12 cellular contexts compared by ENCODE assay signal in the genomic region with DNA sequence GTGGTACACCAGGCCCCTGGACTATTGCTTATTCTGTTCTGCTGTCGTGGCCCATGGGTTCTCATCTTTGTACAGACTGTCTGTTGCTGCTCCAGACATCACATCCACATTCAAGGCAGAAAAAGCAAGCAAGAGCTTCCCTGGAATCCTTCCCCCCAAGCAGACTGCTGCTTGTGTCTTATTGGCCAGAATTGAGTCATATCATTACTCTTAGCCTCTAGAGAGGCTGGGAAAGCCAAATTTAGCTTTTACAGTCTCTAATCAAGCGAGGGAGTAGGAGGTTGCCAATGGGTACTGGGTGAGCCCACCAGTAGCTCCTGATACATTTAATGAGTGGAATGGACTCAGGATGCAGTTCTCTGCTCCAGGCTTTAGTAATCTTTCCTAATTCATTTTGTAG.
"Had no signal": no experiment of that assay in that cellular context is flagged by ENCODE, and none has a peak within 500 bp of the region (broad histone marks: within the 10 kb centered on the region; RNA-seq: fewer than 3 reads in every experiment).

No MANE protein-coding gene starts in this region.

- ATAC-seq: activated T-cell treated with anti-CD3 and anti-CD28 coated beads, Interleukin-2, amount 50 U/mL, for 4 hours had no signal

- H3K9me3 ChIP-seq: colonic mucosa, esophagus squamous epithelium, ovary, thoracic aorta had no signal

- H2AFZ ChIP-seq: hepatocyte had no signal

- H3K79me2 ChIP-seq: hepatocyte had no signal

- H3K27ac ChIP-seq: colonic mucosa, esophagus squamous epithelium, hepatocyte, ovary, thoracic aorta, VCaP had no signal

- H3K36me3 ChIP-seq: colonic mucosa, esophagus squamous epithelium, ovary, thoracic aorta had no signal

- H3K4me2 ChIP-seq: hepatocyte had no signal

- H3K4me1 ChIP-seq: colonic mucosa, esophagus squamous epithelium had no signal

- DNase-seq: activated CD4-positive, alpha-beta memory T cell treated with anti-CD3 and anti-CD28 coated beads for 36 hours; activated gamma-delta T cell; activated T-cell treated with anti-CD3 and anti-CD28 coated beads, Interleukin-2, amount 50 U/mL, for 4 hours; colonic mucosa; esophagus squamous epithelium; kidney glomerular epithelial cell; ovary; stimulated activated CD4-positive, alpha-beta T cell treated with anti-CD3 and anti-CD28 coated beads, Interleukin-2, amount 100 ng/mL, for 48 hours; stimulated activated naive CD4-positive, alpha-beta T cell treated with Interleukin-2 at 50 U/mL for 16 hours had no signal

- H3K27me3 ChIP-seq: colonic mucosa, esophagus squamous epithelium, hepatocyte, ovary had no signal

- H3K4me3 ChIP-seq: colonic mucosa, esophagus squamous epithelium, hepatocyte, ovary, thoracic aorta had no signal
